ENCODE assay signal across 15 cellular contexts in the genomic region with DNA sequence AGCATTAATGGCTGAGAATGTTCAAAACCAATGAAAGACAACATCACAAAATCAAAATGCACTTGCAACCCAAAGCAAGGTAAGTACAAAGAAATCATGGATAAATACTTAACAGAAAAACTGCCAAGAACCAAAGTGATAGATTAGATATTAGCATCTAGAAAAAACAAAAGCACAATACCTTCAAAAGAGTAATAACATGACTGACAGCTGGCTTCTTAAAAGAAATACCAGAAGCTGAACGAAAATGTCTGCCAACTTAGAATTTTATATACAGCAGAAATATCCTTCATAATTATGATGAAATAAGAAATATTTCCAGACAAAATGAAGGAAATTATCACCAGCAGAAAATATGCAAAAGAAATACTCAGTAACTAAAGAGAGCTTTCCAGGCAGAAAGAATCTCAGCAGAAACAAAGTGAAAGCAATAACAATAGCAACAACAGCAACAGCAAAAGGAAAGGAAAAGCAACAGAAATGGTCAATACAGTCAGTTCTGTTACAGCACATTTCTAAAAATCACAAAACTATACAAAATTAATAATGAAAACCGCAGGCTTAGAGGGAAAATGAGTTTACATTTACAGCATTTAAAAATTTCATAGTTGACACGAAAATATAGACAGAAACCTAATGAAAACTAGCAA.
DNase-seq lines count a peak whose midpoint lies in the region; ATAC-seq lines count a peak whose summit lies in the region.
"Had no signal": no experiment of that assay in that cellular context is flagged by ENCODE, and none has a peak within 500 bp of the region (broad histone marks: within the 10 kb centered on the region; RNA-seq: fewer than 3 reads in every experiment).

No MANE protein-coding gene starts in this region.

- H3K27me3 ChIP-seq in aorta (ENCODE audit: control insufficient read depth in 1 of 2, insufficient read depth in 2 of 2, low read length in 1 of 2), result no peaks in the 10 kb centered on the region
- H3K27me3 ChIP-seq: Peyer's patch had no signal

- H3K4me3 ChIP-seq in aorta (ENCODE audit: low read length in 2 of 2), result no peak overlapping the region
- H3K4me3 ChIP-seq: Peyer's patch had no signal

- no peaks in the 10 kb centered on the region for H3K36me3 ChIP-seq in aorta (ENCODE audit: control insufficient read depth in 1 of 2, insufficient read depth in 2 of 2, low read length in 1 of 2)
- H3K36me3 ChIP-seq: Peyer's patch had no signal

- peaks cover 16% of the 10 kb centered on the region for H3K36me3 Mint-ChIP-seq in T-helper 2 cell treated with Interferon-gamma antibody and Interleukin-4, amounts not matched to agents 5 μg/mL and 100 μg/mL, for 36 hours (ENCODE audit: low read depth)
- H3K36me3 Mint-ChIP-seq in central memory CD8-positive, alpha-beta T cell (ENCODE audit: insufficient read depth), result no peaks in the 10 kb centered on the region

- H3K27ac ChIP-seq in aorta (ENCODE audit: low read depth in 1 of 2, low read length in 2 of 2), result no peak overlapping the region
- H3K27ac ChIP-seq: Peyer's patch had no signal

- peaks cover 19% of the 10 kb centered on the region for H3K9me3 Mint-ChIP-seq in T-helper 2 cell treated with Interferon-gamma antibody and Interleukin-4, amounts not matched to agents 5 μg/mL and 100 μg/mL, for 36 hours
- no peaks in the 10 kb centered on the region for H3K9me3 Mint-ChIP-seq in central memory CD8-positive, alpha-beta T cell

- peak overlapping the region; percentile 49 for H3K4me3 Mint-ChIP-seq in T-helper 2 cell treated with Interferon-gamma antibody and Interleukin-4, amounts not matched to agents 5 μg/mL and 100 μg/mL, for 36 hours
- H3K4me3 Mint-ChIP-seq in central memory CD8-positive, alpha-beta T cell, result peak overlapping the region; percentile 58
- H3K4me3 Mint-ChIP-seq: nephron progenitor cell had no signal

- peak overlapping the region; percentile 42 for H3K27ac Mint-ChIP-seq in T-helper 2 cell treated with Interferon-gamma antibody and Interleukin-4, amounts not matched to agents 5 μg/mL and 100 μg/mL, for 36 hours
- peak overlapping the region; percentile 70 for H3K27ac Mint-ChIP-seq in central memory CD8-positive, alpha-beta T cell (ENCODE audit: low read depth)
- H3K27ac Mint-ChIP-seq: nephron progenitor cell had no signal

- no peaks in the 10 kb centered on the region for H3K9me3 ChIP-seq in aorta (ENCODE audit: control insufficient read depth, low read length)
- H3K9me3 ChIP-seq: Peyer's patch had no signal

- intact Hi-C loops in aorta (cut with DNase I), result no loop called here

- peaks cover 19% of the 10 kb centered on the region for H3K27me3 Mint-ChIP-seq in T-helper 2 cell treated with Interferon-gamma antibody and Interleukin-4, amounts not matched to agents 5 μg/mL and 100 μg/mL, for 36 hours (ENCODE audit: low read depth)
- H3K27me3 Mint-ChIP-seq in central memory CD8-positive, alpha-beta T cell, result no peaks in the 10 kb centered on the region

- H3K4me1 ChIP-seq in aorta (ENCODE audit: control insufficient read depth in 1 of 2, insufficient read depth in 2 of 2, low read length in 2 of 2), result no peaks in the 10 kb centered on the region
- H3K4me1 ChIP-seq: Peyer's patch had no signal

- no peak for DNase-seq in T-helper 2 cell treated with Interferon-gamma antibody and Interleukin-4, amounts not matched to agents 5 μg/mL and 100 μg/mL, for 36 hours (ENCODE audit: low spot score)
- no peak for DNase-seq in T-helper 2 cell
- no peak for DNase-seq in central memory CD8-positive, alpha-beta T cell (ENCODE audit: low spot score in 2 of 2)
- no peak for DNase-seq in activated naive CD4-positive, alpha-beta T cell treated with Interleukin-2 at 50 U/mL for 16 hours
- no peak for DNase-seq in aorta
- DNase-seq: activated T-cell treated with anti-CD3 and anti-CD28 coated beads, Interleukin-2, amount 50 U/mL, for 1 hour; Kasumi-1; NCI-H1694 treated with DMSO at 0.1 percent for 48 hours; NCI-H526; nephron progenitor cell; Peyer's patch; stimulated activated CD4-positive, alpha-beta T cell treated with anti-CD3 and anti-CD28 coated beads, Interleukin-12 subunit alpha, Interleukin-12 subunit beta, amount 100 ng/mL, for 4 hours had no signal

- peaks cover 21% of the 10 kb centered on the region for H3K4me1 Mint-ChIP-seq in T-helper 2 cell treated with Interferon-gamma antibody and Interleukin-4, amounts not matched to agents 5 μg/mL and 100 μg/mL, for 36 hours (ENCODE audit: low read depth)
- peaks cover 21% of the 10 kb centered on the region for H3K4me1 Mint-ChIP-seq in central memory CD8-positive, alpha-beta T cell
- H3K4me1 Mint-ChIP-seq: nephron progenitor cell had no signal

- ATAC-seq in GM21390 (IDR thresholded peaks at IDR 0.05; ENCODE audit: unreplicated experiment) (peak; percentile 52), HG03439 (IDR thresholded peaks at IDR 0.05; ENCODE audit: unreplicated experiment) (peak; percentile 58), aorta (ENCODE audit: low FRiP score) (no peak), HG03378 (IDR thresholded peaks at IDR 0.05; ENCODE audit: unreplicated experiment) (no peak)
- no peak for ATAC-seq in central memory CD8-positive, alpha-beta T cell (replicated peaks; ENCODE audit: extremely low read depth, poor library complexity, severe bottlenecking)

- 26 to 47% methylated on average over 3 of the region's 3 CpGs for WGBS in aorta, 2 donors

Comparison
In these comparisons a context has a peak if more than half of its experiments do, and no peak if none do; other contexts are left out.
1. ATAC-seq: peak in GM21390 (single experiment) and HG03439 (single experiment); none in central memory CD8-positive, alpha-beta T cell (single experiment), aorta (single experiment) and HG03378 (single experiment).